In genomic region chr6:117263353-117263927, GRCh38 we compare ENCODE assay signal across 23 cellular contexts. TPM values are rescaled to one million over a fixed set of nuclear protein-coding genes. Genes with fewer than 3 reads are reported as not detected.
DNase-seq lines count a peak whose midpoint lies in the region; ATAC-seq, FAIRE-seq and TF ChIP-seq lines count a peak whose summit lies in the region.
"Had no signal": no experiment of that assay in that cellular context is flagged by ENCODE, and none has a peak within 500 bp of the region (broad histone marks: within the 10 kb centered on the region; RNA-seq: fewer than 3 reads in every experiment).

No MANE protein-coding gene starts in this region.

- H4K91ac ChIP-seq in H1 (replicated peaks; ENCODE audit: insufficient read length, low read length) = no peak overlapping the region

- no peak for FAIRE-seq in H1 (lab: Jason Lieb, UNC)
- FAIRE-seq: GM12878, GM19239, HTR-8/SVneo had no signal

- H4K5ac ChIP-seq in H1 (ENCODE audit: insufficient read length, low read depth, low read length) = no peak overlapping the region

- no peak overlapping the region for H3K4ac ChIP-seq in H1 (replicated peaks; ENCODE audit: insufficient read length, low read depth, low read length)

- H3F3A ChIP-seq in PC-3 (ENCODE audit: low read length, unreplicated experiment) = no peaks in the 10 kb centered on the region

- H3K9ac ChIP-seq in H1 (replicated peaks in 1 of 4; ENCODE audit: extremely low read depth in 1 of 4, low read depth in 3 of 4, low read length in 3 of 4) (no peak overlapping the region), PC-3 (ENCODE audit: low read length) (no peak overlapping the region)
- H3K9ac ChIP-seq: BLaER1, GM23248 had no signal

- H3K9me3 ChIP-seq in H1 (ENCODE audit: insufficient read depth in 2 of 2, low read depth in 1 of 2, low read length in 1 of 2) = no peaks in the 10 kb centered on the region; a peak in 1 of 4 replicates
- no peaks in the 10 kb centered on the region for H3K9me3 ChIP-seq in upper lobe of right lung
- H3K9me3 ChIP-seq in ovary = peaks cover 0 to 4% of the 10 kb centered on the region in 2 donors
- no peaks in the 10 kb centered on the region for H3K9me3 ChIP-seq in PC-3 (ENCODE audit: low read length)

- H3K36me3 Mint-ChIP-seq in nephron (ENCODE audit: low read depth) = no peaks in the 10 kb centered on the region
- H3K36me3 Mint-ChIP-seq in stimulated activated effector memory CD8-positive, alpha-beta T cell treated with anti-CD3 and anti-CD28 coated beads, Interleukin-12 subunit alpha, Interleukin-12 subunit beta, amount 100 ng/mL, for 72 hours = no peaks in the 10 kb centered on the region
- H3K36me3 Mint-ChIP-seq: CD14-positive monocyte had no signal

- POLR2A ChIA-PET in H1 (lab: Charles Lee; ENCODE audit: partially characterized antibody) = no interaction called here
- POLR2A ChIA-PET in PC-3 (lab: Charles Lee; ENCODE audit: unreplicated experiment) = no interaction called here

- H3K79me2 ChIP-seq in H1 (ENCODE audit: control insufficient read depth in 1 of 2, insufficient read depth in 2 of 2, low read length in 2 of 2) (no peaks in the 10 kb centered on the region), PC-3 (ENCODE audit: low read length) (no peaks in the 10 kb centered on the region)

- no peaks in the 10 kb centered on the region for H3K36me3 ChIP-seq in H1 (ENCODE audit: control insufficient read depth in 2 of 4, insufficient read depth in 4 of 4, low read length in 3 of 4)
- H3K36me3 ChIP-seq in upper lobe of right lung = no peaks in the 10 kb centered on the region
- no peaks in the 10 kb centered on the region for H3K36me3 ChIP-seq in ovary
- H3K36me3 ChIP-seq in PC-3 (ENCODE audit: low read depth, low read length) = no peaks in the 10 kb centered on the region
- H3K36me3 ChIP-seq: BLaER1 had no signal

- peaks cover 55 to 69% (median 64%) of the 10 kb centered on the region in 4 experiments for H3K27me3 ChIP-seq in H1 (replicated peaks in 1 of 4; ENCODE audit: control insufficient read depth in 3 of 4, extremely low read depth in 1 of 4, insufficient read depth in 3 of 4, low read length in 3 of 4)
- H3K27me3 ChIP-seq in upper lobe of right lung = peaks cover 71% of the 10 kb centered on the region
- H3K27me3 ChIP-seq in ovary = no peaks in the 10 kb centered on the region
- H3K27me3 ChIP-seq in PC-3 (ENCODE audit: low read length) = peaks cover 74% of the 10 kb centered on the region

- no peak overlapping the region for H2AK5ac ChIP-seq in H1 (ENCODE audit: low read depth, low read length)

- H3K27ac Mint-ChIP-seq in nephron = no peak overlapping the region
- no peak overlapping the region for H3K27ac Mint-ChIP-seq in stimulated activated effector memory CD8-positive, alpha-beta T cell treated with anti-CD3 and anti-CD28 coated beads, Interleukin-12 subunit alpha, Interleukin-12 subunit beta, amount 100 ng/mL, for 72 hours
- H3K27ac Mint-ChIP-seq: HFFc6 had no signal

- H3K9me3 Mint-ChIP-seq in nephron = no peaks in the 10 kb centered on the region
- no peaks in the 10 kb centered on the region for H3K9me3 Mint-ChIP-seq in stimulated activated effector memory CD8-positive, alpha-beta T cell treated with anti-CD3 and anti-CD28 coated beads, Interleukin-12 subunit alpha, Interleukin-12 subunit beta, amount 100 ng/mL, for 72 hours
- H3K9me3 Mint-ChIP-seq: HFFc6 had no signal

- H4K20me1 ChIP-seq in H1 (replicated peaks in 1 of 2; ENCODE audit: control insufficient read depth in 1 of 2, insufficient read depth in 2 of 2, low read length in 2 of 2) (peaks cover 2 to 11% of the 10 kb centered on the region in 2 experiments), PC-3 (ENCODE audit: low read length) (no peaks in the 10 kb centered on the region)
- H4K20me1 ChIP-seq: BLaER1 had no signal

- H2BK120ac ChIP-seq in H1 (replicated peaks; ENCODE audit: low read depth, low read length) = no peak overlapping the region

- H3K9me2 ChIP-seq in PC-3 (replicated peaks; ENCODE audit: low read length) = no peaks in the 10 kb centered on the region

- H3K14ac ChIP-seq in H1 (ENCODE audit: insufficient read length) = no peak overlapping the region

- H2AFZ ChIP-seq in H1 (ENCODE audit: low read length) (no peak overlapping the region), PC-3 (ENCODE audit: low read length) (no peak overlapping the region)
- H2AFZ ChIP-seq: GM23248 had no signal

- TF ChIP-seq POLR2A in H1 (IDR thresholded peaks at IDR 0.05; ENCODE audit: control extremely low read depth in 1 of 2, low read depth in 2 of 2, low read length in 2 of 2) (no peak), ovary (IDR thresholded peaks at IDR 0.05) (no peak)

- no peak overlapping the region for H2BK5ac ChIP-seq in H1 (ENCODE audit: low read depth, low read length)

- no peak overlapping the region for H3K27ac ChIP-seq in H1 (ENCODE audit: low read depth, low read length)
- H3K27ac ChIP-seq in upper lobe of right lung = no peak overlapping the region
- H3K27ac ChIP-seq in ovary = no peak overlapping the region
- H3K27ac ChIP-seq in PC-3 (ENCODE audit: low read length) = no peak overlapping the region
- H3K27ac ChIP-seq: BLaER1, GM23248 had no signal

- no peak overlapping the region for H4K8ac ChIP-seq in H1 (ENCODE audit: extremely low read depth, insufficient read depth, low read length)

- no peak overlapping the region for H2BK20ac ChIP-seq in H1 (ENCODE audit: low read length)

- H3K4me1 Mint-ChIP-seq in nephron = peaks cover 14% of the 10 kb centered on the region
- H3K4me1 Mint-ChIP-seq in stimulated activated effector memory CD8-positive, alpha-beta T cell treated with anti-CD3 and anti-CD28 coated beads, Interleukin-12 subunit alpha, Interleukin-12 subunit beta, amount 100 ng/mL, for 72 hours = peaks cover 15% of the 10 kb centered on the region

- H3K4me1 ChIP-seq in H1 (replicated peaks in 1 of 4; ENCODE audit: control insufficient read depth in 3 of 4, insufficient read depth in 4 of 4, low read length in 3 of 4) = peaks cover 3 to 13% (median 6%) of the 10 kb centered on the region in 4 experiments; a peak in 6 of 7 replicates
- H3K4me1 ChIP-seq in upper lobe of right lung = peaks cover 13% of the 10 kb centered on the region
- peaks cover 8% of the 10 kb centered on the region for H3K4me1 ChIP-seq in ovary (ENCODE audit: insufficient read depth)
- no peaks in the 10 kb centered on the region for H3K4me1 ChIP-seq in PC-3 (ENCODE audit: insufficient read depth, low read length)
- H3K4me1 ChIP-seq: BLaER1 had no signal

- H3K4me2 ChIP-seq in H1 (ENCODE audit: insufficient read depth in 1 of 2, low read depth in 2 of 2, low read length in 2 of 2) = peak overlapping the region; percentile 15 to 27; a peak in 2 of 4 replicates
- no peak overlapping the region for H3K4me2 ChIP-seq in PC-3 (ENCODE audit: low read length)
- H3K4me2 ChIP-seq: BLaER1 had no signal

- WGBS in H1 (ENCODE audit: extremely low coverage in 1 of 2, insufficient coverage in 1 of 2, insufficient read length in 1 of 2, insufficient replicate concordance in 2 of 2, low coverage in 1 of 2, low lambda C conversion rate in 2 of 2, missing lambda C conversion rate in 1 of 2), 2 experiments = 73% methylated on average over 25 of the region's 27 CpGs; no CpG with 5 or more reads in 1 of the 2 experiments
- 6 to 15% (median 10%) methylated on average over 26 to 27 of the region's 27 CpGs for WGBS in ovary, 3 donors

- H3K4me3 Mint-ChIP-seq in nephron = peak overlapping the region in 2 of 3 experiments; percentile 17 to 63
- H3K4me3 Mint-ChIP-seq in stimulated activated effector memory CD8-positive, alpha-beta T cell treated with anti-CD3 and anti-CD28 coated beads, Interleukin-12 subunit alpha, Interleukin-12 subunit beta, amount 100 ng/mL, for 72 hours = no peak overlapping the region

- H3K23ac ChIP-seq in H1 (ENCODE audit: insufficient read length) = no peak overlapping the region

- no peak overlapping the region for H2BK15ac ChIP-seq in H1 (ENCODE audit: low read length)

- in situ Hi-C loops in GM13976 (cut with MboI; ENCODE audit: low sequenced_read_pairs, unreplicated experiment) = no loop called here

- ATAC-seq in upper lobe of right lung = peak; percentile 6
- no peak for ATAC-seq in stimulated activated effector memory CD8-positive, alpha-beta T cell treated with anti-CD3 and anti-CD28 coated beads, Interleukin-12 subunit alpha, Interleukin-12 subunit beta, amount 100 ng/mL, for 72 hours
- ATAC-seq in PC-3 = no peak
- ATAC-seq: GM12878, HCT116 had no signal

- DNase-seq in GM13976 (ENCODE audit: low spot score) (peak; percentile 15), H1 (ENCODE audit: low read depth in 1 of 2, low spot score in 2 of 2) (no peak), upper lobe of right lung (no peak), ovary (no peak), PC-3 (no peak)
- DNase-seq in stimulated activated effector memory CD8-positive, alpha-beta T cell treated with anti-CD3 and anti-CD28 coated beads, Interleukin-12 subunit alpha, Interleukin-12 subunit beta, amount 100 ng/mL, for 72 hours (ENCODE audit: low spot score in 2 of 2) = no peak
- DNase-seq: 8988T; CD4-positive, alpha-beta memory T cell; DMS79 treated with DMSO at 0.1 percent for 48 hours; GF-D8; GM23248; H7; HFFc6; IMR-90 had no signal

- no peak overlapping the region for H3K18ac ChIP-seq in H1 (ENCODE audit: extremely low read depth, low read length)

- no peak overlapping the region for H2BK12ac ChIP-seq in H1 (ENCODE audit: low read depth, low read length)

- intact Hi-C loops in upper lobe of right lung (cut with DNase I) (no loop called here), ovary (cut with DNase I) (no loop called here), PC-3 (cut with micrococcal nuclease) (no loop called here)

- peaks cover 14% of the 10 kb centered on the region; the same call in 1 of the 2 replicates for H3K23me2 ChIP-seq in H1 (ENCODE audit: low read depth, low read length)

- TF ChIP-seq CTCF in GM13976 (IDR thresholded peaks at IDR 0.05; ENCODE audit: borderline replicate concordance, control extremely low read depth, extremely low read depth, insufficient read depth, missing control alignments) (no peak), H1 (IDR thresholded peaks at IDR 0.05; ENCODE audit: control extremely low read depth in 1 of 3, insufficient read depth in 1 of 3, low read depth in 1 of 3, low read length in 3 of 3) (no peak), nephron (IDR thresholded peaks at IDR 0.05; ENCODE audit: unreplicated experiment in 3 of 3) (no peak), upper lobe of right lung (IDR thresholded peaks at IDR 0.05) (no peak), ovary (IDR thresholded peaks at IDR 0.05) (no peak), PC-3 (conservative IDR thresholded peaks at IDR 0.05; ENCODE audit: low read depth, low read length) (no peak)

- TF ChIP-seq EP300 in H1 (IDR thresholded peaks at IDR 0.05; ENCODE audit: borderline replicate concordance in 1 of 2, low read depth in 2 of 2, low read length in 2 of 2) (no peak), ovary (IDR thresholded peaks at IDR 0.05) (no peak)

- H3K27me3 Mint-ChIP-seq in nephron (ENCODE audit: low read depth) = peaks cover 90% of the 10 kb centered on the region

- H3K4me3 ChIP-seq in H1 (ENCODE audit: extremely low read depth in 1 of 4, insufficient read depth in 2 of 4, low read depth in 3 of 4, low read length in 4 of 4) (peak overlapping the region in 1 of 4 experiments; percentile 7; a peak in 1 of 8 replicates), upper lobe of right lung (no peak overlapping the region), ovary (no peak overlapping the region), PC-3 (ENCODE audit: low read length) (no peak overlapping the region)
- H3K4me3 ChIP-seq: BLaER1, GM23248 had no signal

- no peak overlapping the region for H3K56ac ChIP-seq in H1 (replicated peaks; ENCODE audit: insufficient read length, low read depth, low read length)

- no TSS peak for BruUV-seq in PC-3 (replicated peaks; lab: Mats Ljungman, UMichigan)

- no peaks in the 10 kb centered on the region for H3K79me1 ChIP-seq in H1 (ENCODE audit: low read depth, low read length)

- CTCF ChIA-PET in H1 (lab: Charles Lee; ENCODE audit: partially characterized antibody) (interaction anchor here (1.1 to 1.4 kb wide), 3 partner anchors 19 to 289 kb away, joined by 3 to 5 read pairs (median 3); no protein-coding TSS in a partner anchor), PC-3 (lab: Charles Lee) (no interaction called here)

- no peak for TF ChIP-seq RAD21 in H1 (IDR thresholded peaks at IDR 0.05 in 1 of 2, conservative IDR thresholded peaks at IDR 0.05 in 1 of 2; ENCODE audit: low read depth in 2 of 2, low read length in 2 of 2)

RNA-seq across cellular contexts. Expression of gene VGLL2, which starts 1.9 kb away (rescaled TPM):
- 0.13 TPM in 1 of 2 replicates, not detected in the other for total RNA-seq in H1 (2021; fragmentation: NEBNext Ultra II Directional; extraction: Animal tissue kit (Norgen Biotek cat#: 25700))
- polyA plus RNA-seq in H1 (2011; rRNA removed) = 0.09 TPM in 1 of 2 replicates, not detected in the other
- polyA plus RNA-seq in H1 (2011; cell fraction: cytosol; rRNA removed) = 0.04 TPM
- polyA plus RNA-seq in H1 (2011; cell fraction: nucleus; rRNA removed) = 0.04 TPM
- 0.13 to 0.21 TPM in 2 of 4 replicates, not detected in the others for polyA plus RNA-seq in H1 (2012, experiment 1 of 2)
- polyA plus RNA-seq in H1 (2012, experiment 2 of 2) = not detected
- 0.16 TPM for polyA plus RNA-seq in H1 (2013, experiment 1 of 2)
- polyA plus RNA-seq in H1 (2013, experiment 2 of 2) = 0.33 TPM
- not detected in 2 replicates for polyA minus RNA-seq in H1 (2011; rRNA and poly(A)+ RNA removed)
- not detected for polyA minus RNA-seq in H1 (2011; cell fraction: cytosol; rRNA and poly(A)+ RNA removed)
- not detected for polyA minus RNA-seq in H1 (2011; cell fraction: nucleus; rRNA and poly(A)+ RNA removed)
- total RNA-seq in upper lobe of right lung = not detected
- total RNA-seq in ovary = under 1 TPM in 1 of 7 donors, not detected in 6; 0.25 TPM
- not detected for polyA plus RNA-seq in ovary
- not detected in 2 replicates for total RNA-seq in PC-3 (2014; rRNA removed)
- total RNA-seq: A673; CD4-positive, alpha-beta memory T cell; GM12878; GM23248; H7; HFFc6; IMR-90 had no signal
- polyA plus RNA-seq: AG04450; CD14-positive monocyte; CD4-positive, alpha-beta memory T cell; GM12878; GM23248; IMR-90 had no signal
